In the genomic region with DNA sequence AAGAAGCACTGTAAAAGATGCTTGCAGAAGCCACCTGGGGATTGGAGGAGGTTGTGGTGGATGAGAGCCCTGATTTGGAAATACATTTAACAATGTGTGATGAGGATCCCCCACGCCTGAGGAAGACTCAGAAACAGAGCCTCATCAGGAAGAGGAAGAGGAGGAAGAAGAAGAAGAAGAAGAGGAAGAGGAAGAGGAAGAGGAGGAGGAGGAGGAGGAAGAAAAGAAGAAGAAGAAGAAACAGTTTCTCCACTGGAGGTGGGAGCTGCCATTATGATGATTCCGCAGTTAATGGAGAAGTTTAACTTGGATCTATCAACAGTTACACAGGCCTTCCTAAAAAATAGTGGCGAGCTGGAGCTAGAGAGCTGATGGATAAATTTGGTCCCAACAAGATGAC, we compare ENCODE assay signal across 31 cellular contexts. TPM values are rescaled to one million over a fixed set of nuclear protein-coding genes. Genes with fewer than 3 reads are reported as not detected.
"Had no signal": no experiment of that assay in that cellular context is flagged by ENCODE, and none has a peak within 500 bp of the region (broad histone marks: within the 10 kb centered on the region; RNA-seq: fewer than 3 reads in every experiment).

No MANE protein-coding gene starts in this region.

- H3K27me3 Mint-ChIP-seq: activated CD4-positive, alpha-beta memory T cell treated with anti-CD3 and anti-CD28 coated beads, Interleukin-2, amount 10 ng/mL, durations not matched to agents 7 days and 5 days; activated naive CD8-positive, alpha-beta T cell treated with anti-CD3 and anti-CD28 coated beads, Interleukin-2, amount 50 U/mL, for 24 hours; brain had no signal

- H3K36me3 Mint-ChIP-seq: activated CD8-positive, alpha-beta memory T cell treated with anti-CD3 and anti-CD28 coated beads, Interleukin-2, amount 10 ng/mL, durations not matched to agents 7 days and 5 days; activated naive CD4-positive, alpha-beta T cell treated with anti-CD3 and anti-CD28 coated beads, Interleukin-2, amount 10 ng/mL, durations not matched to agents 7 days and 5 days; activated naive CD8-positive, alpha-beta T cell had no signal

- H3K36me3 ChIP-seq: SJCRH30 had no signal

- H3K4me3 ChIP-seq: SJCRH30, SK-N-MC had no signal

- ATAC-seq: activated CD4-positive, CD25-positive, alpha-beta regulatory T cell treated with anti-CD3 and anti-CD28 coated beads, Interleukin-2, amount 50 U/mL, for 24 hours; activated CD8-positive, alpha-beta memory T cell treated with anti-CD3 and anti-CD28 coated beads, Interleukin-2, amount 10 ng/mL, durations not matched to agents 7 days and 5 days; activated naive CD8-positive, alpha-beta T cell treated with anti-CD3 and anti-CD28 coated beads, Interleukin-2, amount 50 U/mL, for 24 hours; Panc1 had no signal

- FAIRE-seq: bronchial epithelial cell, TTC549 had no signal

- H3K27ac Mint-ChIP-seq: activated CD4-positive, alpha-beta memory T cell treated with anti-CD3 and anti-CD28 coated beads, Interleukin-2, amount 10 ng/mL, durations not matched to agents 7 days and 5 days; activated CD8-positive, alpha-beta memory T cell treated with anti-CD3 and anti-CD28 coated beads, Interleukin-2, amount 10 ng/mL, durations not matched to agents 7 days and 5 days; activated naive CD4-positive, alpha-beta T cell treated with anti-CD3 and anti-CD28 coated beads, Interleukin-2, amount 10 ng/mL, durations not matched to agents 7 days and 5 days; activated naive CD8-positive, alpha-beta T cell; activated naive CD8-positive, alpha-beta T cell treated with anti-CD3 and anti-CD28 coated beads, Interleukin-2, amount 50 U/mL, for 24 hours; T-helper 2 cell treated with Interferon-gamma antibody and Interleukin-4, amounts not matched to agents 5 μg/mL and 100 μg/mL, for 36 hours had no signal

- H3K4me1 Mint-ChIP-seq: activated CD4-positive, alpha-beta memory T cell treated with anti-CD3 and anti-CD28 coated beads, Interleukin-2, amount 10 ng/mL, durations not matched to agents 7 days and 5 days; activated CD8-positive, alpha-beta memory T cell treated with anti-CD3 and anti-CD28 coated beads, Interleukin-2, amount 10 ng/mL, durations not matched to agents 7 days and 5 days; activated naive CD4-positive, alpha-beta T cell treated with anti-CD3 and anti-CD28 coated beads, Interleukin-2, amount 10 ng/mL, durations not matched to agents 7 days and 5 days; activated naive CD8-positive, alpha-beta T cell treated with anti-CD3 and anti-CD28 coated beads, Interleukin-2, amount 50 U/mL, for 24 hours had no signal

- DNase-seq: activated CD4-positive, alpha-beta memory T cell treated with anti-CD3 and anti-CD28 coated beads, Interleukin-2, amount 10 ng/mL, durations not matched to agents 7 days and 5 days; activated CD4-positive, alpha-beta T cell treated with anti-CD3 and anti-CD28 coated beads for 4 hours; activated CD4-positive, alpha-beta T cell treated with anti-CD3 and anti-CD28 coated beads, Interleukin-2, amount 50 U/mL, for 1 hour; activated CD8-positive, alpha-beta memory T cell treated with anti-CD3 and anti-CD28 coated beads for 24 hours; activated CD8-positive, alpha-beta memory T cell treated with anti-CD3 and anti-CD28 coated beads, Interleukin-2, amount 10 ng/mL, durations not matched to agents 7 days and 5 days; activated CD8-positive, alpha-beta memory T cell treated with anti-CD3 and anti-CD28 coated beads, Interleukin-2, amount 50 U/mL, for 48 hours; activated effector memory CD4-positive, alpha-beta T cell treated with Interleukin-2 at 50 U/mL for 16 hours; activated naive CD4-positive, alpha-beta T cell treated with anti-CD3 and anti-CD28 coated beads, Interleukin-2, amount 10 ng/mL, durations not matched to agents 7 days and 5 days; activated naive CD8-positive, alpha-beta T cell treated with anti-CD3 and anti-CD28 coated beads, Interleukin-2, amount 50 U/mL, for 24 hours; activated T-cell treated with anti-CD3 and anti-CD28 coated beads, Interleukin-2, amount 50 U/mL, for 48 hours; anterior cingulate cortex; caudate nucleus; cerebellar nuclear complex; NCI-H1105; NCI-H1417 treated with DMSO at 0.1 percent for 48 hours; NCI-H1694; NCI-H1930; NCI-H2081 treated with DMSO at 0.1 percent for 48 hours; NCI-H345; NCI-H524 treated with DMSO at 0.1 percent for 48 hours; SHP77; SJCRH30 had no signal

- H3K27me3 ChIP-seq: SJCRH30 had no signal

- H3K27ac ChIP-seq: SJCRH30 had no signal

- H3K4me3 Mint-ChIP-seq: activated CD4-positive, alpha-beta memory T cell treated with anti-CD3 and anti-CD28 coated beads, Interleukin-2, amount 10 ng/mL, durations not matched to agents 7 days and 5 days; activated CD8-positive, alpha-beta memory T cell treated with anti-CD3 and anti-CD28 coated beads, Interleukin-2, amount 10 ng/mL, durations not matched to agents 7 days and 5 days; activated naive CD4-positive, alpha-beta T cell treated with anti-CD3 and anti-CD28 coated beads, Interleukin-2, amount 10 ng/mL, durations not matched to agents 7 days and 5 days; activated naive CD8-positive, alpha-beta T cell; activated naive CD8-positive, alpha-beta T cell treated with anti-CD3 and anti-CD28 coated beads, Interleukin-2, amount 50 U/mL, for 24 hours; brain; T-helper 2 cell treated with Interferon-gamma antibody and Interleukin-4, amounts not matched to agents 5 μg/mL and 100 μg/mL, for 36 hours had no signal

- H3K9me3 ChIP-seq: SJCRH30 had no signal

- H3K9me3 Mint-ChIP-seq: activated CD4-positive, alpha-beta memory T cell treated with anti-CD3 and anti-CD28 coated beads, Interleukin-2, amount 10 ng/mL, durations not matched to agents 7 days and 5 days; activated naive CD4-positive, alpha-beta T cell treated with anti-CD3 and anti-CD28 coated beads, Interleukin-2, amount 10 ng/mL, durations not matched to agents 7 days and 5 days; activated naive CD8-positive, alpha-beta T cell treated with anti-CD3 and anti-CD28 coated beads, Interleukin-2, amount 50 U/mL, for 24 hours; T-helper 2 cell treated with Interferon-gamma antibody and Interleukin-4, amounts not matched to agents 5 μg/mL and 100 μg/mL, for 36 hours had no signal

RNA-seq across cellular contexts. Expression of a gene that starts 50.1 kb away (rescaled TPM):
- total RNA-seq: bronchial epithelial cell, MCF 10A had no signal
